Comparison of ENCODE assay signal across 8 cellular contexts in genomic region chr1:144532156-144532607, GRCh38.
DNase-seq lines count a peak whose midpoint lies in the region; ATAC-seq, FAIRE-seq and TF ChIP-seq lines count a peak whose summit lies in the region.
"Not testable (repeated sequence)": the region's sequence is repeated elsewhere in the genome, so short reads cannot be mapped to it uniquely, and the experiment has no call there.

No MANE protein-coding gene starts in this region.

- FAIRE-seq in bronchial epithelial cell (lab: Jason Lieb, UNC), result not testable (repeated sequence)

- H3K9me3 Mint-ChIP-seq in CD4-positive, CD25-positive, alpha-beta regulatory T cell; activated T-helper 1 cell treated with anti-CD3 and anti-CD28 coated beads, Interleukin-12 subunit alpha, Interleukin-12 subunit beta, Interleukin-2, Interleukin-4 antibody, amounts not matched to agents 30 ng/mL and 10 ng/mL and 1 ng/mL, durations not matched to agents 14 hours and 24 hours and 36 hours; natural killer cell treated with Interleukin-12 subunit alpha and Interleukin-12 subunit beta and Interleukin-15 and Interleukin-18, amount 100 ng/mL, for 72 hours; stimulated activated naive CD8-positive, alpha-beta T cell treated with anti-CD3 and anti-CD28 coated beads, Interleukin-15, amount 100 ng/mL, for 72 hours: not testable (repeated sequence)

- H3K27ac ChIP-seq in CD4-positive, CD25-positive, alpha-beta regulatory T cell (ENCODE audit: insufficient read depth, low read length, poor library complexity, severe bottlenecking), result peak overlapping the region; percentile 14
- not testable (repeated sequence) for H3K27ac ChIP-seq in HCT116 (ENCODE audit: low read depth, low read length); RWPE2 (ENCODE audit: poor library complexity, severe bottlenecking); cardiac muscle cell

- POLR2A ChIA-PET in HCT116 (lab: Charles Lee), result not testable (repeated sequence)

- H2AFZ ChIP-seq in HCT116 (ENCODE audit: low read depth, low read length, poor library complexity, severe bottlenecking), result not testable (repeated sequence)

- not testable (repeated sequence) for TF ChIP-seq POLR2A in HCT116 (IDR thresholded peaks at IDR 0.05; ENCODE audit: borderline replicate concordance, extremely low read depth, insufficient read depth, insufficient read length)

- intact Hi-C loops in HCT116 (cut with micrococcal nuclease); activated T-helper 1 cell treated with anti-CD3 and anti-CD28 coated beads, Interleukin-12 subunit alpha, Interleukin-12 subunit beta, Interleukin-2, Interleukin-4 antibody, amounts not matched to agents 30 ng/mL and 10 ng/mL and 1 ng/mL, durations not matched to agents 14 hours and 24 hours and 36 hours (cut with micrococcal nuclease): not testable (repeated sequence)

- not testable (repeated sequence) for H3K27me3 ChIP-seq in CD4-positive, CD25-positive, alpha-beta regulatory T cell (ENCODE audit: control insufficient read depth, insufficient read depth, low read length); HCT116 (ENCODE audit: insufficient read depth, low read length); RWPE2 (ENCODE audit: insufficient read depth, poor library complexity, severe bottlenecking); bronchial epithelial cell (ENCODE audit: control insufficient read depth, insufficient read depth, low read length); cardiac muscle cell

- peak; percentile 49 to 54 for ATAC-seq in CD4-positive, CD25-positive, alpha-beta regulatory T cell (ENCODE audit: low read depth in 2 of 2)
- peak; percentile 99 for ATAC-seq in HCT116
- ATAC-seq in RWPE2 (ENCODE audit: low read depth), result peak; percentile 84
- peak; percentile 64 to 74 for ATAC-seq in natural killer cell treated with Interleukin-12 subunit alpha and Interleukin-12 subunit beta and Interleukin-15 and Interleukin-18, amount 100 ng/mL, for 72 hours
- peak; percentile 87 for ATAC-seq in stimulated activated naive CD8-positive, alpha-beta T cell treated with anti-CD3 and anti-CD28 coated beads, Interleukin-15, amount 100 ng/mL, for 72 hours

- peak; percentile 12 to 36 (median 23); a peak in 3 of 6 replicates for TF ChIP-seq CTCF in HCT116 (IDR thresholded peaks at IDR 0.05 in 2 of 3, conservative IDR thresholded peaks at IDR 0.05 in 1 of 3; ENCODE audit: borderline replicate concordance in 1 of 3, insufficient read depth in 1 of 3, low read depth in 2 of 3, low read length in 2 of 3)
- TF ChIP-seq CTCF in RWPE2 (IDR thresholded peaks at IDR 0.05; ENCODE audit: poor library complexity, severe bottlenecking), result peak; percentile 63
- peak; percentile 5 for TF ChIP-seq CTCF in bronchial epithelial cell (IDR thresholded peaks at IDR 0.05; ENCODE audit: insufficient read depth, low read length, severe bottlenecking)
- TF ChIP-seq CTCF in cardiac muscle cell (IDR thresholded peaks at IDR 0.05; ENCODE audit: low read depth, low read length), result peak; percentile 30

- H3K36me3 Mint-ChIP-seq in CD4-positive, CD25-positive, alpha-beta regulatory T cell; activated T-helper 1 cell treated with anti-CD3 and anti-CD28 coated beads, Interleukin-12 subunit alpha, Interleukin-12 subunit beta, Interleukin-2, Interleukin-4 antibody, amounts not matched to agents 30 ng/mL and 10 ng/mL and 1 ng/mL, durations not matched to agents 14 hours and 24 hours and 36 hours (ENCODE audit: low read depth); natural killer cell treated with Interleukin-12 subunit alpha and Interleukin-12 subunit beta and Interleukin-15 and Interleukin-18, amount 100 ng/mL, for 72 hours: not testable (repeated sequence)

- peak overlapping the region in 3 of 4 donors; percentile 17 to 74 (median 52) for H3K4me3 Mint-ChIP-seq in CD4-positive, CD25-positive, alpha-beta regulatory T cell
- H3K4me3 Mint-ChIP-seq in activated T-helper 1 cell treated with anti-CD3 and anti-CD28 coated beads, Interleukin-12 subunit alpha, Interleukin-12 subunit beta, Interleukin-2, Interleukin-4 antibody, amounts not matched to agents 30 ng/mL and 10 ng/mL and 1 ng/mL, durations not matched to agents 14 hours and 24 hours and 36 hours, result peak overlapping the region; percentile 27
- H3K4me3 Mint-ChIP-seq in natural killer cell treated with Interleukin-12 subunit alpha and Interleukin-12 subunit beta and Interleukin-15 and Interleukin-18, amount 100 ng/mL, for 72 hours, result not testable (repeated sequence)
- peak overlapping the region in 1 of 2 donors; percentile 42 for H3K4me3 Mint-ChIP-seq in stimulated activated naive CD8-positive, alpha-beta T cell treated with anti-CD3 and anti-CD28 coated beads, Interleukin-15, amount 100 ng/mL, for 72 hours

- H4K20me1 ChIP-seq in HCT116 (ENCODE audit: insufficient read depth), result not testable (repeated sequence)

- BruUV-seq in HCT116 (replicated peaks; lab: Mats Ljungman, UMichigan), result not testable (repeated sequence)

- not testable (repeated sequence) for H3K36me3 ChIP-seq in CD4-positive, CD25-positive, alpha-beta regulatory T cell (ENCODE audit: control insufficient read depth, insufficient read depth, low read length); HCT116 (ENCODE audit: control insufficient read depth in 1 of 2, insufficient read depth in 2 of 2, low read length in 2 of 2); RWPE2 (ENCODE audit: low read depth); bronchial epithelial cell (ENCODE audit: control insufficient read depth, insufficient read depth, low read length); cardiac muscle cell

- not testable (repeated sequence) for H3K9ac ChIP-seq in HCT116 (ENCODE audit: low read length)

- not testable (repeated sequence) for H3K4me3 ChIP-seq in CD4-positive, CD25-positive, alpha-beta regulatory T cell (ENCODE audit: low read depth, low read length); HCT116 (replicated peaks in 1 of 2; ENCODE audit: low read depth in 1 of 2, low read length in 2 of 2); RWPE2 (ENCODE audit: severe bottlenecking); bronchial epithelial cell (ENCODE audit: low read depth, low read length); cardiac muscle cell

- H3K9me2 ChIP-seq in HCT116 (ENCODE audit: insufficient read depth), result not testable (repeated sequence)

- peak in 1 of 3 donors; percentile 38 for DNase-seq in CD4-positive, CD25-positive, alpha-beta regulatory T cell
- DNase-seq in HCT116 (ENCODE audit: low read depth, low spot score); RWPE2 (ENCODE audit: low spot score); activated T-helper 1 cell treated with anti-CD3 and anti-CD28 coated beads, Interleukin-12 subunit alpha, Interleukin-12 subunit beta, Interleukin-2, Interleukin-4 antibody, amounts not matched to agents 30 ng/mL and 10 ng/mL and 1 ng/mL, durations not matched to agents 14 hours and 24 hours and 36 hours (ENCODE audit: low spot score); bronchial epithelial cell (ENCODE audit: low read depth); cardiac muscle cell (ENCODE audit: low read depth in 1 of 2, low spot score in 1 of 2); natural killer cell treated with Interleukin-12 subunit alpha and Interleukin-12 subunit beta and Interleukin-15 and Interleukin-18, amount 100 ng/mL, for 72 hours (ENCODE audit: low spot score): not testable (repeated sequence)
- peak; percentile 31 to 39 for DNase-seq in stimulated activated naive CD8-positive, alpha-beta T cell treated with anti-CD3 and anti-CD28 coated beads, Interleukin-15, amount 100 ng/mL, for 72 hours

- H3K4me2 ChIP-seq in HCT116 (ENCODE audit: low read length), result not testable (repeated sequence)

- H3K79me2 ChIP-seq in HCT116 (ENCODE audit: insufficient read depth, low read length), result not testable (repeated sequence)

- RAD21 ChIA-PET in HCT116 (lab: Charles Lee; ENCODE audit: low non-redundant PET in 1 of 2, low total read pairs in 2 of 2, uncharacterized antibody in 2 of 2, unreplicated experiment in 2 of 2), result not testable (repeated sequence)

- not testable (repeated sequence) for TF ChIP-seq RAD21 in HCT116 (IDR thresholded peaks at IDR 0.05; ENCODE audit: low read depth)

- not testable (repeated sequence) for H3K4me1 ChIP-seq in CD4-positive, CD25-positive, alpha-beta regulatory T cell (ENCODE audit: control insufficient read depth, insufficient read depth, low read length, poor library complexity, severe bottlenecking); HCT116 (ENCODE audit: control insufficient read depth in 1 of 2, insufficient read depth in 2 of 2, low read length in 2 of 2); RWPE2 (ENCODE audit: insufficient read depth, poor library complexity, severe bottlenecking); cardiac muscle cell (ENCODE audit: low read depth)

- H3K9me3 ChIP-seq in CD4-positive, CD25-positive, alpha-beta regulatory T cell (ENCODE audit: control insufficient read depth in 2 of 2, low read length in 2 of 2); HCT116 (ENCODE audit: control insufficient read depth in 1 of 2, insufficient read depth in 1 of 2, low read depth in 1 of 2, low read length in 2 of 2); RWPE2 (ENCODE audit: severe bottlenecking); cardiac muscle cell (ENCODE audit: low read depth): not testable (repeated sequence)

- H3K27ac Mint-ChIP-seq in CD4-positive, CD25-positive, alpha-beta regulatory T cell, result peak overlapping the region; percentile 93 to 96 (median 93)
- H3K27ac Mint-ChIP-seq in activated T-helper 1 cell treated with anti-CD3 and anti-CD28 coated beads, Interleukin-12 subunit alpha, Interleukin-12 subunit beta, Interleukin-2, Interleukin-4 antibody, amounts not matched to agents 30 ng/mL and 10 ng/mL and 1 ng/mL, durations not matched to agents 14 hours and 24 hours and 36 hours, result peak overlapping the region; percentile 59
- not testable (repeated sequence) for H3K27ac Mint-ChIP-seq in natural killer cell treated with Interleukin-12 subunit alpha and Interleukin-12 subunit beta and Interleukin-15 and Interleukin-18, amount 100 ng/mL, for 72 hours
- peak overlapping the region; percentile 46 to 85 for H3K27ac Mint-ChIP-seq in stimulated activated naive CD8-positive, alpha-beta T cell treated with anti-CD3 and anti-CD28 coated beads, Interleukin-15, amount 100 ng/mL, for 72 hours

- CTCF ChIA-PET in HCT116 (lab: Charles Lee), result not testable (repeated sequence)

- H3K27me3 Mint-ChIP-seq in CD4-positive, CD25-positive, alpha-beta regulatory T cell; activated T-helper 1 cell treated with anti-CD3 and anti-CD28 coated beads, Interleukin-12 subunit alpha, Interleukin-12 subunit beta, Interleukin-2, Interleukin-4 antibody, amounts not matched to agents 30 ng/mL and 10 ng/mL and 1 ng/mL, durations not matched to agents 14 hours and 24 hours and 36 hours (ENCODE audit: insufficient read depth); natural killer cell treated with Interleukin-12 subunit alpha and Interleukin-12 subunit beta and Interleukin-15 and Interleukin-18, amount 100 ng/mL, for 72 hours; stimulated activated naive CD8-positive, alpha-beta T cell treated with anti-CD3 and anti-CD28 coated beads, Interleukin-15, amount 100 ng/mL, for 72 hours: not testable (repeated sequence)

- peaks cover 0 to 25% (median 13%) of the 10 kb centered on the region in 4 donors for H3K4me1 Mint-ChIP-seq in CD4-positive, CD25-positive, alpha-beta regulatory T cell
- peaks cover 24% of the 10 kb centered on the region for H3K4me1 Mint-ChIP-seq in activated T-helper 1 cell treated with anti-CD3 and anti-CD28 coated beads, Interleukin-12 subunit alpha, Interleukin-12 subunit beta, Interleukin-2, Interleukin-4 antibody, amounts not matched to agents 30 ng/mL and 10 ng/mL and 1 ng/mL, durations not matched to agents 14 hours and 24 hours and 36 hours (ENCODE audit: low read depth)
- peaks cover 14 to 19% of the 10 kb centered on the region in 2 donors for H3K4me1 Mint-ChIP-seq in natural killer cell treated with Interleukin-12 subunit alpha and Interleukin-12 subunit beta and Interleukin-15 and Interleukin-18, amount 100 ng/mL, for 72 hours (ENCODE audit: low read depth in 2 of 2)
- peaks cover 32% of the 10 kb centered on the region for H3K4me1 Mint-ChIP-seq in stimulated activated naive CD8-positive, alpha-beta T cell treated with anti-CD3 and anti-CD28 coated beads, Interleukin-15, amount 100 ng/mL, for 72 hours

Comparison
In these comparisons a context has a peak if more than half of its experiments do, and no peak if none do; other contexts are left out.
1. CTCF ChIP-seq: peak in every context shown above with its lines; median percentile 63 in RWPE2; 30 in cardiac muscle cell; 23 in HCT116; 5 in bronchial epithelial cell.